Comparison of ENCODE assay signal across 1 cellular context in genomic region chr11:118917488-118918127, GRCh38.
TF ChIP-seq lines count a peak whose summit lies in the region.

No MANE protein-coding gene starts in this region.

TF ChIP-seq in A549, 52 proteins besides CTCF, POLR2A, EP300 and RAD21 (continued from another document):
- peak; percentile 57; the same call in 1 of the 2 replicates for TF ChIP-seq HOXA7 (CRISPR knock-in tag; IDR thresholded peaks at IDR 0.05)
- no peak for TF ChIP-seq PBX3 (IDR thresholded peaks at IDR 0.05)
- no peak for TF ChIP-seq FOSL2 (IDR thresholded peaks at IDR 0.05)
- TF ChIP-seq FOSL2 (CRISPR knock-in tag; IDR thresholded peaks at IDR 0.05), result no peak
- no peak for TF ChIP-seq EHMT2 (IDR thresholded peaks at IDR 0.05; ENCODE audit: low read depth)
- TF ChIP-seq MAZ (IDR thresholded peaks at IDR 0.05; ENCODE audit: borderline replicate concordance, low read depth, low read length), result no peak
- no peak for TF ChIP-seq NR3C1 (IDR thresholded peaks at IDR 0.05)
- no peak for TF ChIP-seq RFX5 (IDR thresholded peaks at IDR 0.05)
- TF ChIP-seq BCL3 (IDR thresholded peaks at IDR 0.05), result no peak
- TF ChIP-seq HOXB5 (CRISPR knock-in tag; IDR thresholded peaks at IDR 0.05), result no peak; the same call in 1 of the 2 replicates
- no peak for TF ChIP-seq HDAC2 (IDR thresholded peaks at IDR 0.05)
- TF ChIP-seq SMC3 (IDR thresholded peaks at IDR 0.05), result no peak
- no peak for TF ChIP-seq NPAS2 (CRISPR knock-in tag; IDR thresholded peaks at IDR 0.05; ENCODE audit: borderline replicate concordance)
- TF ChIP-seq ESRRA (IDR thresholded peaks at IDR 0.05; ENCODE audit: borderline replicate concordance, low read length), result no peak
- TF ChIP-seq NFE2L2 (conservative IDR thresholded peaks at IDR 0.05; ENCODE audit: low read length), result no peak
- TF ChIP-seq CEBPB (IDR thresholded peaks at IDR 0.05), result peak; percentile 90 to 94
- no peak for TF ChIP-seq CHD2 (IDR thresholded peaks at IDR 0.05; ENCODE audit: low read length, partially characterized antibody)
- no peak for TF ChIP-seq E2F6 (IDR thresholded peaks at IDR 0.05; ENCODE audit: borderline replicate concordance, low read depth)
- TF ChIP-seq FOSB (CRISPR knock-in tag; IDR thresholded peaks at IDR 0.05), result no peak; the same call in 1 of the 2 replicates
- no peak for TF ChIP-seq ZNF302 (CRISPR knock-in tag; IDR thresholded peaks at IDR 0.05)
- no peak for TF ChIP-seq RNF2 (IDR thresholded peaks at IDR 0.05; ENCODE audit: borderline replicate concordance, low read depth)
- TF ChIP-seq JUN (IDR thresholded peaks at IDR 0.05), result peak; percentile 13 to 58; a peak in 3 of 5 replicates
- TF ChIP-seq CBX2 (IDR thresholded peaks at IDR 0.05; ENCODE audit: borderline replicate concordance, low read depth), result no peak
- TF ChIP-seq ELK1 (IDR thresholded peaks at IDR 0.05; ENCODE audit: low read depth, low read length), result no peak
- TF ChIP-seq CBX8 (IDR thresholded peaks at IDR 0.05), result no peak
- no peak for TF ChIP-seq FOXS1 (CRISPR knock-in tag; IDR thresholded peaks at IDR 0.05)
- 0 out of 2 replicates have a peak, but pooled peaks have one; percentile 52 for TF ChIP-seq ZSCAN20 (CRISPR knock-in tag; IDR thresholded peaks at IDR 0.05)
- TF ChIP-seq SREBF2 (IDR thresholded peaks at IDR 0.05), result no peak
- no peak for TF ChIP-seq REST (IDR thresholded peaks at IDR 0.05)
- TF ChIP-seq POLR2AphosphoS2 (conservative IDR thresholded peaks at IDR 0.05; ENCODE audit: low read length), result no peak
- TF ChIP-seq ATOH8 (CRISPR knock-in tag; IDR thresholded peaks at IDR 0.05; ENCODE audit: low read depth), result peak; percentile 34; the same call in 1 of the 2 replicates
- TF ChIP-seq EHF (CRISPR knock-in tag; IDR thresholded peaks at IDR 0.05), result peak; percentile 67; the same call in 1 of the 2 replicates
- no peak for TF ChIP-seq ZFP36 (IDR thresholded peaks at IDR 0.05; ENCODE audit: borderline replicate concordance, partially characterized antibody)
- TF ChIP-seq BHLHE40 (IDR thresholded peaks at IDR 0.05; ENCODE audit: low read depth, low read length), result no peak
- 0 out of 2 replicates have a peak, but pooled peaks have one; percentile 9 for TF ChIP-seq JUNB (IDR thresholded peaks at IDR 0.05)
